1 cellular context compared by ENCODE assay signal in the genomic region with DNA sequence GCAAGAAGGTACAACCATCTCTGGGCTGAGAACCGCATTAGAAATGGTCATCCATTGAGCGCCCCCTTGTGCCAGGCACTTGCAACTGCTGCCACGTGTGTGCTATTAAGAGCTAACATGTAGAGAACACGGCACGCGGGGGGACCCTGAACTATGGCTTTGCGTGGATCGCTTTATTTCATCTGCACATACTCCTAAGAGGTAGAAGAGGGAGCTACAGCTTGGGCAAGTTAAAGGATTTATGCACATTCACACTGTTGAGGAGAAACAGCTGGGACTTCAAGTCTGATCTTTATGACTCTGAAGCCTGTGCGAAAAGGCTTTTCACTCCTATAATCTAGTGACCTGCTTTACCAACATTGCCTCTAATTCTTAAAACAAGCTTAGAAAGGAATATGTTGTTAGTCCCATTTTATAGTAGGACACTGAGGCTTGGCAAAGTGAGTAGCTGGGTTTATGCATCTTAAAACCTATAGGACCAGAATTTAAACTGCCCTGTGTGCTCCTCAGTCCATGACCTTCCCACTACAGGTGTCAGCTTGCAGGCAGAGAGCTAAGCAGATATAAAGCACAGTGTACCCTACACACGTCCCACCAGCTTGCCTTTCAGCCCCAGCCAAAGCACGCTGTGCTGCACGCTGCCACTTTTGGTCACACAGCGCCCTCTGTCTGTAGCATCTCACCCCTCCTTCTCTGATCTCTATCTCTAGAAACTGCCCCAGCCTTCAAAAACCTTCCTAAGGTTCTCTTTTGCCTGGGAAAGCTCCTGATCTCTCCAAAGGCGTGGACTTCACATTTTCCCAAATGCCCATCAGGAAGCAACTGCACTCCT.
TF ChIP-seq lines count a peak whose summit lies in the region.

No MANE protein-coding gene starts in this region.

TF ChIP-seq in HEK293, 187 proteins besides CTCF, POLR2A, EP300 and RAD21 (continued from another document):
- TF ChIP-seq PBX3 (CRISPR knock-in tag; IDR thresholded peaks at IDR 0.05), result 0 out of 2 replicates have a peak, but pooled peaks have one; percentile 46
- TF ChIP-seq ZBTB21 (tag by site-specific recombination; IDR thresholded peaks at IDR 0.05), result no peak
- TF ChIP-seq ZNF221 (tag by site-specific recombination; IDR thresholded peaks at IDR 0.05; ENCODE audit: borderline replicate concordance), result no peak
- TF ChIP-seq ZNF239 (tag by site-specific recombination; IDR thresholded peaks at IDR 0.05), result no peak
- TF ChIP-seq, protein P1, sequence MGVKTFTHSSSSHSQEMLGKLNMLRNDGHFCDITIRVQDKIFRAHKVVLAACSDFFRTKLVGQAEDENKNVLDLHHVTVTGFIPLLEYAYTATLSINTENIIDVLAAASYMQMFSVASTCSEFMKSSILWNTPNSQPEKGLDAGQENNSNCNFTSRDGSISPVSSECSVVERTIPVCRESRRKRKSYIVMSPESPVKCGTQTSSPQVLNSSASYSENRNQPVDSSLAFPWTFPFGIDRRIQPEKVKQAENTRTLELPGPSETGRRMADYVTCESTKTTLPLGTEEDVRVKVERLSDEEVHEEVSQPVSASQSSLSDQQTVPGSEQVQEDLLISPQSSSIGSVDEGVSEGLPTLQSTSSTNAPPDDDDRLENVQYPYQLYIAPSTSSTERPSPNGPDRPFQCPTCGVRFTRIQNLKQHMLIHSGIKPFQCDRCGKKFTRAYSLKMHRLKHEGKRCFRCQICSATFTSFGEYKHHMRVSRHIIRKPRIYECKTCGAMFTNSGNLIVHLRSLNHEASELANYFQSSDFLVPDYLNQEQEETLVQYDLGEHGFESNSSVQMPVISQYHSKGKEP (tag by site-specific recombination; IDR thresholded peaks at IDR 0.05), result no peak
- peak; percentile 34; the same call in 1 of the 2 replicates for TF ChIP-seq ZNF768 (tag by site-specific recombination; IDR thresholded peaks at IDR 0.05)
- TF ChIP-seq, protein P2, sequence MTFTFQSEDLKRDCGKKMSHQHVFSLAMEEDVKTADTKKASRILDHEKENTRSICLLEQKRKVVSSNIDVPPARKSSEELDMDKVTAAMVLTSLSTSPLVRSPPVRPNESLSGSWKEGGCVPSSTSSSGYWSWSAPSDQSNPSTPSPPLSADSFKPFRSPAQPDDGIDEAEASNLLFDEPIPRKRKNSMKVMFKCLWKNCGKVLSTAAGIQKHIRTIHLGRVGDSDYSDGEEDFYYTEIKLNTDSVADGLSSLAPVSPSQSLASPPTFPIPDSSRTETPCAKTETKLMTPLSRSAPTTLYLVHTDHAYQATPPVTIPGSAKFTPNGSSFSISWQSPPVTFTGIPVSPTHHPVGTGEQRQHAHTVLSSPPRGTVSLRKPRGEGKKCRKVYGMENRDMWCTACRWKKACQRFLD (tag by site-specific recombination; IDR thresholded peaks at IDR 0.05), result no peak
- no peak for TF ChIP-seq ZNF112 (tag by site-specific recombination; IDR thresholded peaks at IDR 0.05)
- TF ChIP-seq ZNF2 (tag by site-specific recombination; IDR thresholded peaks at IDR 0.05), result peak; percentile 35; the same call in 1 of the 2 replicates
- TF ChIP-seq ZNF791 (tag by site-specific recombination; IDR thresholded peaks at IDR 0.05), result no peak
- TF ChIP-seq, protein P3, sequence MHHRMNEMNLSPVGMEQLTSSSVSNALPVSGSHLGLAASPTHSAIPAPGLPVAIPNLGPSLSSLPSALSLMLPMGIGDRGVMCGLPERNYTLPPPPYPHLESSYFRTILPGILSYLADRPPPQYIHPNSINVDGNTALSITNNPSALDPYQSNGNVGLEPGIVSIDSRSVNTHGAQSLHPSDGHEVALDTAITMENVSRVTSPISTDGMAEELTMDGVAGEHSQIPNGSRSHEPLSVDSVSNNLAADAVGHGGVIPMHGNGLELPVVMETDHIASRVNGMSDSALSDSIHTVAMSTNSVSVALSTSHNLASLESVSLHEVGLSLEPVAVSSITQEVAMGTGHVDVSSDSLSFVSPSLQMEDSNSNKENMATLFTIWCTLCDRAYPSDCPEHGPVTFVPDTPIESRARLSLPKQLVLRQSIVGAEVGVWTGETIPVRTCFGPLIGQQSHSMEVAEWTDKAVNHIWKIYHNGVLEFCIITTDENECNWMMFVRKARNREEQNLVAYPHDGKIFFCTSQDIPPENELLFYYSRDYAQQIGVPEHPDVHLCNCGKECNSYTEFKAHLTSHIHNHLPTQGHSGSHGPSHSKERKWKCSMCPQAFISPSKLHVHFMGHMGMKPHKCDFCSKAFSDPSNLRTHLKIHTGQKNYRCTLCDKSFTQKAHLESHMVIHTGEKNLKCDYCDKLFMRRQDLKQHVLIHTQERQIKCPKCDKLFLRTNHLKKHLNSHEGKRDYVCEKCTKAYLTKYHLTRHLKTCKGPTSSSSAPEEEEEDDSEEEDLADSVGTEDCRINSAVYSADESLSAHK (tag by site-specific recombination; IDR thresholded peaks at IDR 0.05), result peak; percentile 76; the same call in 1 of the 2 replicates
- no peak for TF ChIP-seq ZNF174 (tag by site-specific recombination; IDR thresholded peaks at IDR 0.05)
